In genomic region chr7:63042730-63043511, GRCh38 we compare ENCODE assay signal across 23 cellular contexts.
DNase-seq lines count a peak whose midpoint lies in the region; ATAC-seq and TF ChIP-seq lines count a peak whose summit lies in the region.
"Had no signal": no experiment of that assay in that cellular context is flagged by ENCODE, and none has a peak within 500 bp of the region (broad histone marks: within the 10 kb centered on the region; RNA-seq: fewer than 3 reads in every experiment).

No MANE protein-coding gene starts in this region.

- no peaks in the 10 kb centered on the region for H3K79me2 ChIP-seq in GM23338 (replicated peaks; ENCODE audit: insufficient read depth)

- no peak overlapping the region for H2AFZ ChIP-seq in GM23338
- H2AFZ ChIP-seq: GM23248 had no signal

- peaks cover 8% of the 10 kb centered on the region; the same call in 1 of the 2 replicates for H3K36me3 ChIP-seq in GM23338 (ENCODE audit: insufficient read depth)
- H3K36me3 ChIP-seq: BE2C; BLaER1 treated with 17β-estradiol and CSF1 and Interleukin-3, amounts not matched to agents 10 nM and 100 nM had no signal

- no peaks in the 10 kb centered on the region for H3K9me2 ChIP-seq in GM23338 (ENCODE audit: insufficient read depth)

- no peak overlapping the region for H3K27ac Mint-ChIP-seq in osteocyte (ENCODE audit: unreplicated experiment)
- no peak overlapping the region for H3K27ac Mint-ChIP-seq in type B pancreatic cell
- H3K27ac Mint-ChIP-seq in GM23338 = no peak overlapping the region
- H3K27ac Mint-ChIP-seq: CD4-positive, alpha-beta T cell; CD8-positive, alpha-beta memory T cell; H9 had no signal

- H3K27me3 Mint-ChIP-seq in osteocyte (ENCODE audit: unreplicated experiment) (no peaks in the 10 kb centered on the region), type B pancreatic cell (no peaks in the 10 kb centered on the region), GM23338 (ENCODE audit: insufficient read depth, low read depth, poor library complexity) (peaks cover 11% of the 10 kb centered on the region)
- H3K27me3 Mint-ChIP-seq: CD4-positive, alpha-beta T cell; CD8-positive, alpha-beta memory T cell had no signal

- no peak overlapping the region for H3K27ac ChIP-seq in GM23338 (ENCODE audit: low read depth)
- H3K27ac ChIP-seq: A549; BLaER1 treated with 17β-estradiol and CSF1 and Interleukin-3, amounts not matched to agents 10 nM and 100 nM; GM23248 had no signal

- no peaks in the 10 kb centered on the region for H4K20me1 ChIP-seq in GM23338 (replicated peaks; ENCODE audit: insufficient read depth)
- H4K20me1 ChIP-seq: BLaER1 treated with 17β-estradiol and CSF1 and Interleukin-3, amounts not matched to agents 10 nM and 100 nM had no signal

- TF ChIP-seq CTCF in osteocyte (IDR thresholded peaks at IDR 0.05) (no peak), type B pancreatic cell (conservative IDR thresholded peaks at IDR 0.05) (no peak), GM23338 (conservative IDR thresholded peaks at IDR 0.05; ENCODE audit: low read depth in 2 of 2) (no peak)

- H3F3A ChIP-seq in GM23338 (replicated peaks; ENCODE audit: low read depth) = no peaks in the 10 kb centered on the region

- H3K4me1 ChIP-seq in GM23338 (ENCODE audit: insufficient read depth) = no peaks in the 10 kb centered on the region
- H3K4me1 ChIP-seq: A549; BE2C; BLaER1 treated with 17β-estradiol and CSF1 and Interleukin-3, amounts not matched to agents 10 nM and 100 nM had no signal

- no peak for ATAC-seq in left ventricle myocardium superior
- no peak for ATAC-seq in GM23338
- ATAC-seq: A549, GM12878, HCT116 had no signal

- H3K4me1 Mint-ChIP-seq in osteocyte (ENCODE audit: unreplicated experiment) (no peaks in the 10 kb centered on the region), type B pancreatic cell (ENCODE audit: unreplicated experiment) (no peaks in the 10 kb centered on the region), GM23338 (no peaks in the 10 kb centered on the region)
- H3K4me1 Mint-ChIP-seq: CD14-positive monocyte; CD8-positive, alpha-beta memory T cell; H9 had no signal

- DNase-seq in cardiac septum (ENCODE audit: low spot score) (peak; percentile 22), left ventricle myocardium superior (no peak), osteocyte (ENCODE audit: extremely low spot score, unreplicated experiment) (peak; percentile 75), type B pancreatic cell (ENCODE audit: extremely low spot score, unreplicated experiment) (peak; percentile 61), dedifferentiated amniotic fluid mesenchymal stem cell (ENCODE audit: extremely low spot score) (no peak), GM23338 (ENCODE audit: low spot score) (no peak)
- DNase-seq: 8988T; ACHN; AML-193; BE2C; CD4-positive, alpha-beta T cell; CD8-positive, alpha-beta memory T cell; DMS 273 treated with DMSO at 0.1 percent for 48 hours; DMS79; EL; GDM1; GM23248; H9 had no signal

- H3K4me3 Mint-ChIP-seq in osteocyte (ENCODE audit: unreplicated experiment) = no peak overlapping the region
- H3K4me3 Mint-ChIP-seq in type B pancreatic cell = no peak overlapping the region
- no peak overlapping the region for H3K4me3 Mint-ChIP-seq in GM23338
- H3K4me3 Mint-ChIP-seq: CD14-positive monocyte; CD4-positive, alpha-beta T cell; CD8-positive, alpha-beta memory T cell; H9 had no signal

- H3K4me2 ChIP-seq in GM23338 = no peak overlapping the region
- H3K4me2 ChIP-seq: A549; BLaER1 treated with 17β-estradiol and CSF1 and Interleukin-3, amounts not matched to agents 10 nM and 100 nM had no signal

- H3K9me3 Mint-ChIP-seq in osteocyte (ENCODE audit: unreplicated experiment) (peaks cover 51% of the 10 kb centered on the region), type B pancreatic cell (peaks cover 16% of the 10 kb centered on the region), GM23338 (peaks cover 60% of the 10 kb centered on the region; the same call in 2 of the 3 replicates)

- no peaks in the 10 kb centered on the region for H3K36me3 Mint-ChIP-seq in osteocyte (ENCODE audit: unreplicated experiment)
- H3K36me3 Mint-ChIP-seq in type B pancreatic cell = peaks cover under 1% of the 10 kb centered on the region
- peaks cover 54% of the 10 kb centered on the region for H3K36me3 Mint-ChIP-seq in GM23338 (ENCODE audit: low read depth)
- H3K36me3 Mint-ChIP-seq: CD14-positive monocyte; CD8-positive, alpha-beta memory T cell had no signal

- H3K4me3 ChIP-seq in GM23338 = no peak overlapping the region
- H3K4me3 ChIP-seq: A549; BLaER1 treated with 17β-estradiol and CSF1 and Interleukin-3, amounts not matched to agents 10 nM and 100 nM; GM12878; GM23248 had no signal

- H3K27me3 ChIP-seq in GM23338 (ENCODE audit: insufficient read depth) = no peaks in the 10 kb centered on the region
- H3K27me3 ChIP-seq: BE2C; BLaER1 treated with 17β-estradiol and CSF1 and Interleukin-3, amounts not matched to agents 10 nM and 100 nM had no signal

- intact Hi-C loops in cardiac septum (cut with DNase I) = no loop called here
- intact Hi-C loops in left ventricle myocardium superior (cut with micrococcal nuclease) = no loop called here

TF ChIP-seq in GM23338, 12 proteins besides CTCF, POLR2A, EP300 and RAD21 (continues in another document):
- TF ChIP-seq REST (IDR thresholded peaks at IDR 0.05; ENCODE audit: unreplicated experiment) (no peak), EZH2phosphoT487 (IDR thresholded peaks at IDR 0.05; ENCODE audit: unreplicated experiment) (no peak)

Comparison
In these comparisons a context has a peak if more than half of its experiments do, and no peak if none do; other contexts are left out.
1. DNase-seq: peak in cardiac septum (single experiment), osteocyte (single experiment) and type B pancreatic cell (single experiment); none in left ventricle myocardium superior (single experiment), dedifferentiated amniotic fluid mesenchymal stem cell (single experiment) and GM23338 (single experiment).